8 cellular contexts compared by ENCODE assay signal in genomic region chr15:97960364-97961066, GRCh38. TPM values are rescaled to one million over a fixed set of nuclear protein-coding genes. Genes with fewer than 3 reads are reported as not detected.
A peak's percentile ranks its signal among the peaks of the same experiment; 100 is the strongest.
DNase-seq lines count a peak whose midpoint lies in the region; TF ChIP-seq lines count a peak whose summit lies in the region.

ARRDC4 (plus strand) TSS chr15:97960703; CDS start chr15:97960862, 159 bp downstream.

- H3K36me3 ChIP-seq in MG63, result peaks cover 4% of the 10 kb centered on the region; the same call in 1 of the 2 replicates

- peaks cover 16% of the 10 kb centered on the region for H3K4me1 Mint-ChIP-seq in activated naive CD4-positive, alpha-beta T cell treated with anti-CD3 and anti-CD28 coated beads for 36 hours (ENCODE audit: low read depth)
- H3K4me1 Mint-ChIP-seq in neural crest cell, result peaks cover 34% of the 10 kb centered on the region
- peaks cover 21% of the 10 kb centered on the region for H3K4me1 Mint-ChIP-seq in stimulated activated naive CD8-positive, alpha-beta T cell treated with anti-CD3 and anti-CD28 coated beads, Interleukin-15, Interleukin-2, amounts not matched to agents 100 ng/mL and 50 ng/mL, for 24 hours (ENCODE audit: low read depth)

- no peak for TF ChIP-seq CTCF in neural crest cell (conservative IDR thresholded peaks at IDR 0.05)

- in situ Hi-C loops in SK-MEL-5 (cut with HindIII; ENCODE audit: low pct_unique_long_range_greater_than_20kb, low sequenced_read_pairs), result no loop called here

- H3K4me3 ChIP-seq in MG63, result peak within 1 kb of the TSS; percentile 74

- DNase-seq in DMS 273 treated with DMSO at 0.1 percent for 48 hours (lab: John Stamatoyannopoulos, UW) (peak; percentile 96), GOT3 (lab: John Stamatoyannopoulos, UW) (peak; percentile 96), MG63 (peak; percentile 100), SK-MEL-5 (ENCODE audit: low read depth, low spot score) (peak; percentile 99), foreskin melanocyte (peak; percentile 100), neural crest cell (ENCODE audit: low read depth, low spot score) (peak; percentile 94)
- DNase-seq in activated naive CD4-positive, alpha-beta T cell treated with anti-CD3 and anti-CD28 coated beads for 36 hours, result peak; percentile 98

- peak within 1 kb of the TSS; percentile 78 for H3K4me3 Mint-ChIP-seq in activated naive CD4-positive, alpha-beta T cell treated with anti-CD3 and anti-CD28 coated beads for 36 hours
- H3K4me3 Mint-ChIP-seq in neural crest cell, result peak within 1 kb of the TSS; percentile 91
- peak within 1 kb of the TSS; percentile 76 for H3K4me3 Mint-ChIP-seq in stimulated activated naive CD8-positive, alpha-beta T cell treated with anti-CD3 and anti-CD28 coated beads, Interleukin-15, Interleukin-2, amounts not matched to agents 100 ng/mL and 50 ng/mL, for 24 hours

- H3K27ac Mint-ChIP-seq in activated naive CD4-positive, alpha-beta T cell treated with anti-CD3 and anti-CD28 coated beads for 36 hours, result no peak within 1 kb of the TSS
- peak within 1 kb of the TSS; percentile 11 for H3K27ac Mint-ChIP-seq in neural crest cell (ENCODE audit: unreplicated experiment)
- H3K27ac Mint-ChIP-seq in stimulated activated naive CD8-positive, alpha-beta T cell treated with anti-CD3 and anti-CD28 coated beads, Interleukin-15, Interleukin-2, amounts not matched to agents 100 ng/mL and 50 ng/mL, for 24 hours, result peak within 1 kb of the TSS; percentile 89

- H3K9me3 ChIP-seq in MG63, result no peaks in the 10 kb centered on the region

- H3K36me3 Mint-ChIP-seq in activated naive CD4-positive, alpha-beta T cell treated with anti-CD3 and anti-CD28 coated beads for 36 hours (ENCODE audit: low read depth), result no peaks in the 10 kb centered on the region
- H3K36me3 Mint-ChIP-seq in neural crest cell (ENCODE audit: low read depth), result no peaks in the 10 kb centered on the region
- H3K36me3 Mint-ChIP-seq in stimulated activated naive CD8-positive, alpha-beta T cell treated with anti-CD3 and anti-CD28 coated beads, Interleukin-15, Interleukin-2, amounts not matched to agents 100 ng/mL and 50 ng/mL, for 24 hours (ENCODE audit: low read depth), result no peaks in the 10 kb centered on the region

- intact Hi-C loops in activated naive CD4-positive, alpha-beta T cell treated with anti-CD3 and anti-CD28 coated beads for 36 hours (cut with micrococcal nuclease), result loop anchor here (1.0 to 10.0 kb wide), 2 partner anchors 200 to 1054 kb away; no protein-coding TSS in a partner anchor

- CTCF ChIA-PET in activated naive CD4-positive, alpha-beta T cell treated with anti-CD3 and anti-CD28 coated beads for 36 hours (lab: Charles Lee), result no interaction called here

- no peaks in the 10 kb centered on the region for H3K27me3 Mint-ChIP-seq in activated naive CD4-positive, alpha-beta T cell treated with anti-CD3 and anti-CD28 coated beads for 36 hours (ENCODE audit: low read depth)
- no peaks in the 10 kb centered on the region for H3K27me3 Mint-ChIP-seq in neural crest cell (ENCODE audit: low read depth)
- H3K27me3 Mint-ChIP-seq in stimulated activated naive CD8-positive, alpha-beta T cell treated with anti-CD3 and anti-CD28 coated beads, Interleukin-15, Interleukin-2, amounts not matched to agents 100 ng/mL and 50 ng/mL, for 24 hours, result no peaks in the 10 kb centered on the region

- no peaks in the 10 kb centered on the region for H3K9me3 Mint-ChIP-seq in activated naive CD4-positive, alpha-beta T cell treated with anti-CD3 and anti-CD28 coated beads for 36 hours
- H3K9me3 Mint-ChIP-seq in neural crest cell, result peaks cover 2% of the 10 kb centered on the region
- H3K9me3 Mint-ChIP-seq in stimulated activated naive CD8-positive, alpha-beta T cell treated with anti-CD3 and anti-CD28 coated beads, Interleukin-15, Interleukin-2, amounts not matched to agents 100 ng/mL and 50 ng/mL, for 24 hours, result no peaks in the 10 kb centered on the region

- H3K27me3 ChIP-seq in MG63, result no peaks in the 10 kb centered on the region

RNA-seq across cellular contexts. Expression of gene ARRDC4, which starts in this region (rescaled TPM):
- 9.2 and 13.4 TPM in 2 replicates for total RNA-seq in MG63 (2014; rRNA removed; shearing (Covaris generic); ENCODE audit: low replicate concordance)
- 0.88 and 1.4 TPM in 2 replicates for total RNA-seq in SK-MEL-5 (2014; rRNA removed; shearing (Covaris generic))
- 7.3 and 8.5 TPM in 2 replicates for polyA plus RNA-seq in SK-MEL-5 (2015; cell fraction: cytosol; rRNA removed)
- 12.2 and 13.2 TPM in 2 replicates for polyA plus RNA-seq in SK-MEL-5 (2015; cell fraction: nucleus; rRNA removed)
- under 1 TPM; 0.17 to 0.20 TPM for total RNA-seq in activated naive CD4-positive, alpha-beta T cell treated with anti-CD3 and anti-CD28 coated beads for 36 hours
- total RNA-seq in neural crest cell, result 13.3 and 14.2 TPM in 2 replicates

Comparison
In these comparisons a context has a peak if more than half of its experiments do, and no peak if none do; other contexts are left out.
1. Peak in every context shown above with its lines: DNase-seq and H3K4me3 ChIP-seq.
2. Peak in DNase-seq in activated naive CD4-positive, alpha-beta T cell treated with anti-CD3 and anti-CD28 coated beads for 36 hours; RNA of the gene not detected or under 1 TPM.